ENCODE assay signal across 22 cellular contexts in the genomic region with DNA sequence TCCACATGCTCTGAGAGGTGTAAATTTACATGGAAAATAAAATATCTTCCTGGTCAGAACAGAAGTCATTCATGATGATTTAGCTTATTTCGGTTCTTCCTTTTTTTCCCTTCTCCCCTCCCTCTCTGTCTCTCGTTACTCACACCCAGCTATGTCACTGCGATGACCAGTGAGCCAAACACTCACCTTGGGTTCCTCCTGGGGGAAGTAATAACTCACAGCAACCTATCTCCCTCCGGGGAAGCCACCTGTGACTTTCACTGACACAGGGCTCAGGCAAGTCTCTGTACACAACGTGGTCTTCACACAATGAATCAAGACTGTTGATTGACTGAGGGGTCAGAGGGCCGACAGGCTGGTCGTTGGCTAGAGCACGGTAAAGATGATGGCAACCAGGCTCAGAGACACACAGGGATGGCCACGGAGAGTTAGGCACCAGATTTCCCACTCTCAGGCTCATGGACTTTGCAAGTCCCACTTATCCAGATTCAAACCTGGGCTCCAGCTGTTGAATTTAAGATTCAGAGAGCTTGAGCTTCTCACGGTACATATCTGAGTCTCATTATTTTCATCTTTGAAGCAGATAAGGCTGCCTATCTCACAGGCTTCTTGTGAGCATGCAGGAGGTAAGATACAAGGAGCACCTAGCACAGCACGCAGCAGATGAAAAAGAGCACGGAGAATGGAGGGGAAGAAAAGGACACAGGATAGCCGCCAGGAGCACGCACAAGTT.
DNase-seq lines count a peak whose midpoint lies in the region; ATAC-seq, FAIRE-seq and TF ChIP-seq lines count a peak whose summit lies in the region.
"Had no signal": no experiment of that assay in that cellular context is flagged by ENCODE, and none has a peak within 500 bp of the region (broad histone marks: within the 10 kb centered on the region; RNA-seq: fewer than 3 reads in every experiment).

No MANE protein-coding gene starts in this region.

- H2BK5ac ChIP-seq in H1 (ENCODE audit: low read depth, low read length) = no peak overlapping the region

- no peak for TF ChIP-seq EP300 in H1 (IDR thresholded peaks at IDR 0.05; ENCODE audit: borderline replicate concordance in 1 of 2, low read depth in 2 of 2, low read length in 2 of 2)

- 91% methylated on average over 14 of the region's 14 CpGs; no CpG with 5 or more reads in 1 of the 2 experiments for WGBS in H1 (ENCODE audit: extremely low coverage in 1 of 2, insufficient coverage in 1 of 2, insufficient read length in 1 of 2, insufficient replicate concordance in 2 of 2, low coverage in 1 of 2, low lambda C conversion rate in 2 of 2, missing lambda C conversion rate in 1 of 2), 2 experiments

- H3K79me1 ChIP-seq in H1 (ENCODE audit: low read depth, low read length) = no peaks in the 10 kb centered on the region

- H2AK5ac ChIP-seq in H1 (ENCODE audit: low read depth, low read length) = 0 out of 2 replicates have a peak overlapping the region, but pooled peaks have one; percentile 27

- POLR2A ChIA-PET in H1 (lab: Charles Lee; ENCODE audit: partially characterized antibody) = no interaction called here

- no peak overlapping the region for H3K4me2 ChIP-seq in H1 (ENCODE audit: insufficient read depth in 1 of 2, low read depth in 2 of 2, low read length in 2 of 2)

- no peak overlapping the region for H3K56ac ChIP-seq in H1 (replicated peaks; ENCODE audit: insufficient read length, low read depth, low read length)

- H3K9ac ChIP-seq in H1 (replicated peaks in 1 of 4; ENCODE audit: extremely low read depth in 1 of 4, low read depth in 3 of 4, low read length in 3 of 4) = no peak overlapping the region

- H3K18ac ChIP-seq in H1 (ENCODE audit: extremely low read depth, low read length) = no peak overlapping the region

- H2BK20ac ChIP-seq in H1 (ENCODE audit: low read length) = no peak overlapping the region

- no peaks in the 10 kb centered on the region for H3K79me2 ChIP-seq in H1 (ENCODE audit: control insufficient read depth in 1 of 2, insufficient read depth in 2 of 2, low read length in 2 of 2)

- H3K4ac ChIP-seq in H1 (replicated peaks; ENCODE audit: insufficient read length, low read depth, low read length) = no peak overlapping the region

- H3K27ac ChIP-seq in H1 (ENCODE audit: low read depth, low read length) = no peak overlapping the region
- H3K27ac ChIP-seq: lower lobe of right lung had no signal

- H2BK12ac ChIP-seq in H1 (ENCODE audit: low read depth, low read length) = no peak overlapping the region; the same call in 1 of the 2 replicates

- H3K4me1 ChIP-seq in H1 (replicated peaks in 1 of 4; ENCODE audit: control insufficient read depth in 3 of 4, insufficient read depth in 4 of 4, low read length in 3 of 4) = no peaks in the 10 kb centered on the region; a peak in 1 of 7 replicates
- H3K4me1 ChIP-seq: lower lobe of right lung had no signal

- no peaks in the 10 kb centered on the region; the same call in 1 of the 2 replicates for H3K23me2 ChIP-seq in H1 (ENCODE audit: low read depth, low read length)

- no peak overlapping the region for H3K4me3 ChIP-seq in H1 (ENCODE audit: extremely low read depth in 1 of 4, insufficient read depth in 2 of 4, low read depth in 3 of 4, low read length in 4 of 4)
- H3K4me3 ChIP-seq: lower lobe of right lung had no signal

- H3K27me3 ChIP-seq in H1 (replicated peaks in 1 of 4; ENCODE audit: control insufficient read depth in 3 of 4, extremely low read depth in 1 of 4, insufficient read depth in 3 of 4, low read length in 3 of 4) = no peaks in the 10 kb centered on the region

- CTCF ChIA-PET in H1 (lab: Charles Lee; ENCODE audit: partially characterized antibody) = interaction anchor here (0.8 to 2.2 kb wide), 20 partner anchors 8 to 379 kb away, joined by 3 to 9 read pairs (median 3); no protein-coding TSS in a partner anchor

- no peak for TF ChIP-seq POLR2A in H1 (IDR thresholded peaks at IDR 0.05; ENCODE audit: control extremely low read depth in 1 of 2, low read depth in 2 of 2, low read length in 2 of 2)

- H2BK120ac ChIP-seq in H1 (replicated peaks; ENCODE audit: low read depth, low read length) = no peak overlapping the region

- ATAC-seq in GM21786 (IDR thresholded peaks at IDR 0.05; ENCODE audit: unreplicated experiment) = no peak
- ATAC-seq: lower lobe of right lung had no signal

- no peak overlapping the region for H4K8ac ChIP-seq in H1 (ENCODE audit: extremely low read depth, insufficient read depth, low read length)

- DNase-seq in NOMO-1 treated with DMSO at 0.1 percent for 48 hours (lab: John Stamatoyannopoulos, UW; ENCODE audit: unreplicated experiment) = peak; percentile 2
- no peak for DNase-seq in NOMO-1 treated with dmso at 0.1 percent for 144 hours (lab: John Stamatoyannopoulos, UW; ENCODE audit: unreplicated experiment)
- peak; percentile 21 for DNase-seq in NCI-H146 treated with DMSO at 0.1 percent for 48 hours (lab: John Stamatoyannopoulos, UW; ENCODE audit: unreplicated experiment)
- DNase-seq in H1 (ENCODE audit: low read depth in 1 of 2, low spot score in 2 of 2) = no peak
- DNase-seq in renal cortical epithelial cell (ENCODE audit: low read depth) = peak; percentile 31
- DNase-seq in NCI-H2171 (lab: John Stamatoyannopoulos, UW) = no peak
- DNase-seq in HK-2 (ENCODE audit: unreplicated experiment) = no peak
- DNase-seq: activated B cell treated with CpG ODN at 0.5 μM for 24 hours; activated CD4-positive, alpha-beta memory T cell treated with anti-CD3 and anti-CD28 coated beads for 36 hours; activated CD8-positive, alpha-beta memory T cell treated with anti-CD3 and anti-CD28 coated beads, Interleukin-2, amount 50 U/mL, for 48 hours; aorta; central memory CD4-positive, alpha-beta T cell; GF-D8; GOT3; lower lobe of right lung; NCI-H1105; NCI-H2029 treated with DMSO at 0.1 percent for 48 hours; NCI-H446 treated with DMSO at 0.1 percent for 48 hours had no signal

- no peak for TF ChIP-seq RAD21 in H1 (IDR thresholded peaks at IDR 0.05 in 1 of 2, conservative IDR thresholded peaks at IDR 0.05 in 1 of 2; ENCODE audit: low read depth in 2 of 2, low read length in 2 of 2)

- no peak overlapping the region for H4K91ac ChIP-seq in H1 (replicated peaks; ENCODE audit: insufficient read length, low read length)

- no peak overlapping the region for H4K5ac ChIP-seq in H1 (ENCODE audit: insufficient read length, low read depth, low read length)

- H3K14ac ChIP-seq in H1 (ENCODE audit: insufficient read length) = no peak overlapping the region

- peak overlapping the region; percentile 72; the same call in 1 of the 2 replicates for H2BK15ac ChIP-seq in H1 (ENCODE audit: low read length)

- H3K36me3 ChIP-seq in H1 (ENCODE audit: control insufficient read depth in 2 of 4, insufficient read depth in 4 of 4, low read length in 3 of 4) = no peaks in the 10 kb centered on the region
- H3K36me3 ChIP-seq: lower lobe of right lung had no signal

- TF ChIP-seq CTCF in H1 (IDR thresholded peaks at IDR 0.05; ENCODE audit: control extremely low read depth in 1 of 3, insufficient read depth in 1 of 3, low read depth in 1 of 3, low read length in 3 of 3) = no peak

- FAIRE-seq in H1 (lab: Jason Lieb, UNC) = no peak
- FAIRE-seq: A204.1, endometrium, GM18507 had no signal

- peak overlapping the region; percentile 81 for H2AFZ ChIP-seq in H1 (ENCODE audit: low read length)

- no peak overlapping the region for H3K23ac ChIP-seq in H1 (ENCODE audit: insufficient read length)

- no peaks in the 10 kb centered on the region for H4K20me1 ChIP-seq in H1 (replicated peaks in 1 of 2; ENCODE audit: control insufficient read depth in 1 of 2, insufficient read depth in 2 of 2, low read length in 2 of 2)

- H3K9me3 ChIP-seq in H1 (ENCODE audit: insufficient read depth in 2 of 2, low read depth in 1 of 2, low read length in 1 of 2) = no peaks in the 10 kb centered on the region; a peak in 1 of 4 replicates
- H3K9me3 ChIP-seq: lower lobe of right lung had no signal

TF ChIP-seq in H1, 55 proteins besides CTCF, POLR2A, EP300 and RAD21:
- TF ChIP-seq, protein P1, sequence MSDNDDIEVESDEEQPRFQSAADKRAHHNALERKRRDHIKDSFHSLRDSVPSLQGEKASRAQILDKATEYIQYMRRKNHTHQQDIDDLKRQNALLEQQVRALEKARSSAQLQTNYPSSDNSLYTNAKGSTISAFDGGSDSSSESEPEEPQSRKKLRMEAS (IDR thresholded peaks at IDR 0.05) = no peak
- TF ChIP-seq SIN3A (conservative IDR thresholded peaks at IDR 0.05 in 1 of 2, IDR thresholded peaks at IDR 0.05 in 1 of 2; ENCODE audit: low read depth in 1 of 2, low read length in 2 of 2) (no peak), HDAC6 (IDR thresholded peaks at IDR 0.05; ENCODE audit: low read depth, low read length) (no peak), SRF (IDR thresholded peaks at IDR 0.05; ENCODE audit: low read depth, low read length) (no peak), SIX5 (IDR thresholded peaks at IDR 0.05; ENCODE audit: low read depth, low read length) (no peak), CREB1 (IDR thresholded peaks at IDR 0.05) (no peak), CBX5 (IDR thresholded peaks at IDR 0.05; ENCODE audit: low read depth, low read length) (no peak), CHD2 (IDR thresholded peaks at IDR 0.05; ENCODE audit: low read length) (no peak), GABPA (IDR thresholded peaks at IDR 0.05; ENCODE audit: borderline replicate concordance, insufficient read depth, low read length) (no peak), POLR2AphosphoS5 (IDR thresholded peaks at IDR 0.05; ENCODE audit: low read depth, low read length) (no peak)

Comparison
In these comparisons a context has a peak if more than half of its experiments do, and no peak if none do; other contexts are left out.
1. DNase-seq: peak in NOMO-1 treated with DMSO at 0.1 percent for 48 hours (single experiment), NCI-H146 treated with DMSO at 0.1 percent for 48 hours (single experiment) and renal cortical epithelial cell (single experiment); none in NOMO-1 treated with dmso at 0.1 percent for 144 hours (single experiment), H1 (0 of 2), NCI-H2171 (single experiment) and HK-2 (single experiment).